10 cellular contexts compared by ENCODE assay signal in genomic region chr15:64013179-64014043, GRCh38. TPM values are rescaled to one million over a fixed set of nuclear protein-coding genes. Genes with fewer than 3 reads are reported as not detected.
A peak's percentile ranks its signal among the peaks of the same experiment; 100 is the strongest.
DNase-seq lines count a peak whose midpoint lies in the region; ATAC-seq and TF ChIP-seq lines count a peak whose summit lies in the region.
"Had no signal": no experiment of that assay in that cellular context is flagged by ENCODE, and none has a peak within 500 bp of the region (broad histone marks: within the 10 kb centered on the region; RNA-seq: fewer than 3 reads in every experiment).

No MANE protein-coding gene starts in this region.

- no peaks in the 10 kb centered on the region for H3K36me3 Mint-ChIP-seq in H9 (ENCODE audit: insufficient read depth in 1 of 3, low read depth in 3 of 3)

- H3K27ac Mint-ChIP-seq in stimulated activated naive CD8-positive, alpha-beta T cell treated with anti-CD3 and anti-CD28 coated beads, Interleukin-15, amount 100 ng/mL, for 72 hours, result no peak overlapping the region
- H3K27ac Mint-ChIP-seq in H9, result no peak overlapping the region

- no peak overlapping the region for H3K4me3 Mint-ChIP-seq in stimulated activated naive CD8-positive, alpha-beta T cell treated with anti-CD3 and anti-CD28 coated beads, Interleukin-15, amount 100 ng/mL, for 72 hours
- no peak overlapping the region for H3K4me3 Mint-ChIP-seq in H9

- TF ChIP-seq CTCF in H9 (conservative IDR thresholded peaks at IDR 0.05), result no peak

- no peak overlapping the region for H4K5ac ChIP-seq in H9 (ENCODE audit: insufficient read length, low read depth, low read length)

- H3K4me2 ChIP-seq in H9 (ENCODE audit: insufficient read depth, insufficient read length, low read length), result no peak overlapping the region
- H3K4me2 ChIP-seq: KMS-11 had no signal

- DNase-seq in stimulated activated naive CD8-positive, alpha-beta T cell treated with anti-CD3 and anti-CD28 coated beads, Interleukin-15, Interleukin-2, amounts not matched to agents 100 U/mL and 50 U/mL, for 24 hours, result peak; percentile 27
- DNase-seq in stimulated activated naive CD8-positive, alpha-beta T cell treated with anti-CD3 and anti-CD28 coated beads, Interleukin-15, amount 100 ng/mL, for 72 hours, result no peak
- DNase-seq in amniotic epithelial cell (ENCODE audit: low read depth) (peak; percentile 25), globus pallidus (ENCODE audit: low spot score) (no peak), kidney tubule cell (ENCODE audit: low spot score) (no peak), H9 (no peak)
- DNase-seq in stimulated activated naive CD4-positive, alpha-beta T cell treated with Interleukin-2 at 50 U/mL for 16 hours (lab: John Stamatoyannopoulos, UW), result no peak
- DNase-seq: testis had no signal

- peaks cover 31% of the 10 kb centered on the region for H3K4me1 Mint-ChIP-seq in stimulated activated naive CD8-positive, alpha-beta T cell treated with anti-CD3 and anti-CD28 coated beads, Interleukin-15, amount 100 ng/mL, for 72 hours
- H3K4me1 Mint-ChIP-seq in H9, result peaks cover 22 to 31% of the 10 kb centered on the region in 2 experiments

- no peak overlapping the region for H3K56ac ChIP-seq in H9 (ENCODE audit: insufficient read length, low read depth, low read length)

- no peak overlapping the region for H2BK20ac ChIP-seq in H9 (ENCODE audit: low read depth, low read length, poor library complexity, severe bottlenecking)

- no peak overlapping the region for H3K18ac ChIP-seq in H9 (ENCODE audit: insufficient read length, low read depth, low read length)

- H4K91ac ChIP-seq in H9 (ENCODE audit: insufficient read length, low read depth, low read length), result no peak overlapping the region

- H2BK120ac ChIP-seq in H9 (ENCODE audit: low read depth, low read length, poor library complexity, severe bottlenecking), result no peak overlapping the region

- peaks cover 41 to 62% of the 10 kb centered on the region in 2 donors for H3K4me1 ChIP-seq in mucosa of rectum (ENCODE audit: control insufficient read depth in 2 of 2, insufficient read depth in 2 of 2, low read length in 2 of 2)
- H3K4me1 ChIP-seq in H9 (ENCODE audit: insufficient read depth, low read length), result no peaks in the 10 kb centered on the region
- H3K4me1 ChIP-seq: testis had no signal

- H3K4me3 ChIP-seq in mucosa of rectum (ENCODE audit: low read length in 2 of 2), result no peak overlapping the region
- H3K4me3 ChIP-seq: testis had no signal

- no peak overlapping the region for H3K4ac ChIP-seq in H9 (ENCODE audit: low read depth, low read length)

- no peak overlapping the region for H3K14ac ChIP-seq in H9 (ENCODE audit: insufficient read depth, low read length)

- no peaks in the 10 kb centered on the region for H3K23me2 ChIP-seq in H9 (ENCODE audit: insufficient read length, low read depth, low read length, poor library complexity, severe bottlenecking)

- H3K23ac ChIP-seq in H9 (ENCODE audit: insufficient read length, low read depth, low read length), result no peak overlapping the region

- no peak overlapping the region for H2AFZ ChIP-seq in H9 (ENCODE audit: low read length)

- no peaks in the 10 kb centered on the region for H3K9me3 ChIP-seq in mucosa of rectum (ENCODE audit: control insufficient read depth in 2 of 2, low read length in 2 of 2)
- no peaks in the 10 kb centered on the region for H3K9me3 ChIP-seq in H9 (ENCODE audit: control insufficient read depth, low read depth, low read length)
- H3K9me3 ChIP-seq: testis had no signal

- H3K9me3 Mint-ChIP-seq in stimulated activated naive CD8-positive, alpha-beta T cell treated with anti-CD3 and anti-CD28 coated beads, Interleukin-15, amount 100 ng/mL, for 72 hours, result no peaks in the 10 kb centered on the region
- H3K9me3 Mint-ChIP-seq in H9, result no peaks in the 10 kb centered on the region

- no peaks in the 10 kb centered on the region for H3K27me3 ChIP-seq in mucosa of rectum (ENCODE audit: control insufficient read depth in 2 of 2, insufficient read depth in 2 of 2, low read length in 2 of 2)
- H3K27me3 ChIP-seq in H9 (ENCODE audit: insufficient read depth, low read length), result no peaks in the 10 kb centered on the region
- H3K27me3 ChIP-seq: testis had no signal

- H3K36me3 ChIP-seq in mucosa of rectum (ENCODE audit: control insufficient read depth in 2 of 2, insufficient read depth in 2 of 2, low read length in 2 of 2), result no peaks in the 10 kb centered on the region

- no peak overlapping the region for H2BK12ac ChIP-seq in H9 (ENCODE audit: insufficient read length, low read depth, low read length)

- H3K9ac ChIP-seq in mucosa of rectum (ENCODE audit: low read depth in 1 of 2, low read length in 2 of 2) (peak overlapping the region; percentile 9 to 52), H9 (ENCODE audit: extremely low read depth, insufficient read length, low read length) (no peak overlapping the region)
- H3K9ac ChIP-seq: KMS-11 had no signal

- no peak overlapping the region for H2AK5ac ChIP-seq in H9 (ENCODE audit: insufficient read length, low read length)

- no peaks in the 10 kb centered on the region for H3K27me3 Mint-ChIP-seq in stimulated activated naive CD8-positive, alpha-beta T cell treated with anti-CD3 and anti-CD28 coated beads, Interleukin-15, amount 100 ng/mL, for 72 hours
- H3K27me3 Mint-ChIP-seq in H9 (ENCODE audit: low read depth), result no peaks in the 10 kb centered on the region; the same call in 1 of the 2 replicates

- H2BK5ac ChIP-seq in H9 (ENCODE audit: insufficient read length, low read length), result no peak overlapping the region

- no peak overlapping the region for H3T11ph ChIP-seq in H9 (ENCODE audit: low read length)

- H3K79me1 ChIP-seq in H9 (ENCODE audit: insufficient read depth, low read depth, low read length, poor library complexity, severe bottlenecking), result no peaks in the 10 kb centered on the region

- H3K27ac ChIP-seq in mucosa of rectum (ENCODE audit: low read depth in 2 of 2, low read length in 2 of 2) (peak overlapping the region; percentile 64 to 74), H9 (ENCODE audit: insufficient read length, low read depth, low read length) (no peak overlapping the region)
- H3K27ac ChIP-seq: KMS-11, testis had no signal

- no CpG with 5 or more reads among the region's 3 CpGs for WGBS in H9 (ENCODE audit: extremely low coverage, insufficient read length, low lambda C conversion rate)

- no peak overlapping the region for H2BK15ac ChIP-seq in H9 (ENCODE audit: low read depth, low read length)

- no peaks in the 10 kb centered on the region for H3K79me2 ChIP-seq in H9 (ENCODE audit: insufficient read depth, low read length)

- H4K20me1 ChIP-seq in H9 (ENCODE audit: control insufficient read depth, insufficient read depth, insufficient read length), result no peaks in the 10 kb centered on the region

- no peak overlapping the region for H4K8ac ChIP-seq in H9 (replicated peaks; ENCODE audit: insufficient read length, low read depth, low read length)

- no peak for ATAC-seq in stimulated activated naive CD8-positive, alpha-beta T cell treated with anti-CD3 and anti-CD28 coated beads, Interleukin-15, Interleukin-2, amounts not matched to agents 100 U/mL and 50 U/mL, for 24 hours
- no peak for ATAC-seq in stimulated activated naive CD8-positive, alpha-beta T cell treated with anti-CD3 and anti-CD28 coated beads, Interleukin-15, amount 100 ng/mL, for 72 hours

RNA-seq across cellular contexts. Expression of gene DAPK2, which starts 32.9 kb away (rescaled TPM):
- total RNA-seq in H9 (2021), result 3.5 and 4.6 TPM in 2 replicates

Comparison
In these comparisons a context has a peak if more than half of its experiments do, and no peak if none do; other contexts are left out.
1. DNase-seq: peak in stimulated activated naive CD8-positive, alpha-beta T cell treated with anti-CD3 and anti-CD28 coated beads, Interleukin-15, Interleukin-2, amounts not matched to agents 100 U/mL and 50 U/mL, for 24 hours (single experiment) and amniotic epithelial cell (single experiment); none in stimulated activated naive CD8-positive, alpha-beta T cell treated with anti-CD3 and anti-CD28 coated beads, Interleukin-15, amount 100 ng/mL, for 72 hours (0 of 2), globus pallidus (single experiment), kidney tubule cell (single experiment), H9 (single experiment) and stimulated activated naive CD4-positive, alpha-beta T cell treated with Interleukin-2 at 50 U/mL for 16 hours (single experiment).